In genomic region chr10:77448226-77448625, GRCh38 we compare ENCODE assay signal across 23 cellular contexts.
DNase-seq lines count a peak whose midpoint lies in the region; ATAC-seq and TF ChIP-seq lines count a peak whose summit lies in the region.
"Had no signal": no experiment of that assay in that cellular context is flagged by ENCODE, and none has a peak within 500 bp of the region (broad histone marks: within the 10 kb centered on the region; RNA-seq: fewer than 3 reads in every experiment).

No MANE protein-coding gene starts in this region.

- TF ChIP-seq CTCF in transverse colon (IDR thresholded peaks at IDR 0.05), result no peak

- in situ Hi-C loops in transverse colon (cut with MboI; ENCODE audit: low pct_ligation_motif_present in 1 of 4, low pct_unique_long_range_greater_than_20kb in 1 of 4, low sequenced_read_pairs in 3 of 4), result no loop called here

- no peak for TF ChIP-seq EP300 in transverse colon (IDR thresholded peaks at IDR 0.05; ENCODE audit: low read depth)

- H3K27me3 ChIP-seq in transverse colon (no peaks in the 10 kb centered on the region), Karpas-422 (ENCODE audit: low read length) (no peaks in the 10 kb centered on the region)
- H3K27me3 ChIP-seq: BLaER1 treated with 17β-estradiol and CSF1 and Interleukin-3, amounts not matched to agents 10 nM and 100 nM had no signal

- DNase-seq in NCI-H510A treated with DMSO at 0.1 percent for 48 hours (lab: John Stamatoyannopoulos, UW), result peak; percentile 22
- DNase-seq in NCI-H510A (lab: John Stamatoyannopoulos, UW), result no peak
- DNase-seq in globus pallidus (ENCODE audit: low spot score), result peak; percentile 61
- DNase-seq in pons (ENCODE audit: low spot score), result peak; percentile 49
- DNase-seq in transverse colon, result peak; percentile 20
- no peak for DNase-seq in DMS53 (lab: John Stamatoyannopoulos, UW)
- DNase-seq in Karpas-422, result no peak
- DNase-seq: ACHN; CD4-positive, alpha-beta memory T cell; DMS153; KBM-7; MV-4-11; NCI-H1105 treated with DMSO at 0.1 percent for 48 hours; NCI-H187; NCI-H2107; NCI-H446 treated with DMSO at 0.1 percent for 48 hours; SHP77 treated with DMSO at 0.1 percent for 48 hours had no signal

- intact Hi-C loops in transverse colon (cut with DNase I; ENCODE audit: low total_unique reads), result no loop called here

- H3K36me3 ChIP-seq in transverse colon, result no peaks in the 10 kb centered on the region
- no peaks in the 10 kb centered on the region for H3K36me3 ChIP-seq in Karpas-422 (ENCODE audit: insufficient read depth, low read length)
- H3K36me3 ChIP-seq: BLaER1 treated with 17β-estradiol and CSF1 and Interleukin-3, amounts not matched to agents 10 nM and 100 nM had no signal

- H3K27ac ChIP-seq in transverse colon (peak overlapping the region; percentile 3 to 40 (median 12)), Karpas-422 (ENCODE audit: low read length) (no peak overlapping the region)
- H3K27ac ChIP-seq: 22Rv1; BLaER1 treated with 17β-estradiol and CSF1 and Interleukin-3, amounts not matched to agents 10 nM and 100 nM; HL-60; RWPE1 had no signal

- no peaks in the 10 kb centered on the region for H3K9me3 ChIP-seq in transverse colon
- H3K9me3 ChIP-seq in Karpas-422 (ENCODE audit: low read length), result no peaks in the 10 kb centered on the region
- H3K9me3 ChIP-seq: BLaER1 treated with 17β-estradiol and CSF1 and Interleukin-3, amounts not matched to agents 10 nM and 100 nM had no signal

- H3K9ac ChIP-seq in Karpas-422 (ENCODE audit: low read length), result no peak overlapping the region
- H3K9ac ChIP-seq: BLaER1 treated with 17β-estradiol and CSF1 and Interleukin-3, amounts not matched to agents 10 nM and 100 nM had no signal

- ATAC-seq in HG02678 (IDR thresholded peaks at IDR 0.05; ENCODE audit: unreplicated experiment), result no peak
- ATAC-seq: SK-N-SH treated with all-trans-retinoic acid at 6 μM for 48 hours had no signal

- no peak for TF ChIP-seq POLR2A in transverse colon (IDR thresholded peaks at IDR 0.05)

- WGBS in transverse colon (ENCODE audit: low coverage in 1 of 2), 2 donors, result 33 to 47% methylated on average over 4 to 5 of the region's 5 CpGs

- peaks cover 15% of the 10 kb centered on the region; the same call in 1 of the 2 replicates for H4K20me1 ChIP-seq in Karpas-422 (ENCODE audit: insufficient read depth, low read depth, low read length)

- H3K4me1 ChIP-seq in transverse colon, result peaks cover 0 to 11% (median 7%) of the 10 kb centered on the region in 4 donors
- H3K4me1 ChIP-seq in Karpas-422 (ENCODE audit: low read length), result peaks cover 5% of the 10 kb centered on the region

- no peaks in the 10 kb centered on the region for H3K9me2 ChIP-seq in Karpas-422 (replicated peaks; ENCODE audit: insufficient read depth, low read length)

- H3K4me3 ChIP-seq in transverse colon (no peak overlapping the region), Karpas-422 (ENCODE audit: low read length) (no peak overlapping the region)
- H3K4me3 ChIP-seq: BLaER1 treated with 17β-estradiol and CSF1 and Interleukin-3, amounts not matched to agents 10 nM and 100 nM had no signal

- H3K4me2 ChIP-seq in Karpas-422 (ENCODE audit: low read depth, low read length, poor library complexity, severe bottlenecking), result no peak overlapping the region
- H3K4me2 ChIP-seq: BLaER1 treated with 17β-estradiol and CSF1 and Interleukin-3, amounts not matched to agents 10 nM and 100 nM had no signal

- no peaks in the 10 kb centered on the region for H3K79me2 ChIP-seq in Karpas-422 (ENCODE audit: low read length)

- no peak overlapping the region for H2AFZ ChIP-seq in Karpas-422 (ENCODE audit: low read length)

Comparison
In these comparisons a context has a peak if more than half of its experiments do, and no peak if none do; other contexts are left out.
1. DNase-seq: peak in NCI-H510A treated with DMSO at 0.1 percent for 48 hours (single experiment), globus pallidus (single experiment), pons (single experiment) and transverse colon (single experiment); none in NCI-H510A (single experiment), DMS53 (single experiment) and Karpas-422 (single experiment).